Comparison of ENCODE assay signal across 23 cellular contexts in genomic region chr3:136631424-136631823, GRCh38.
"Had no signal": no experiment of that assay in that cellular context is flagged by ENCODE, and none has a peak within 500 bp of the region (broad histone marks: within the 10 kb centered on the region; RNA-seq: fewer than 3 reads in every experiment).

No MANE protein-coding gene starts in this region.

- H3K27me3 Mint-ChIP-seq: activated naive CD8-positive, alpha-beta T cell; activated T-cell treated with anti-CD3 and anti-CD28 coated beads, Interleukin-2, amount 50 U/mL, for 24 hours; activated T-helper 17 cell treated with anti-CD3 and anti-CD28 coated beads, Interleukin-2, amount 50 U/mL, for 72 hours; naive thymus-derived CD4-positive, alpha-beta T cell; stimulated activated memory B cell treated with anti-CD40 and anti-IgM and Interleukin-4, amounts not matched to agents 10 μg/mL and 1 μg/mL and 100 μg/mL, for 72 hours had no signal

- H3K9me3 ChIP-seq: stomach, suprapubic skin, transverse colon had no signal

- ATAC-seq: activated T-helper 17 cell treated with anti-CD3 and anti-CD28 coated beads, Interleukin-2, amount 50 U/mL, for 72 hours; naive thymus-derived CD4-positive, alpha-beta T cell; sciatic nerve; stimulated activated memory B cell treated with anti-CD40 and anti-IgM and Interleukin-4, amounts not matched to agents 10 μg/mL and 1 μg/mL and 100 μg/mL, for 72 hours had no signal

- H3K27ac ChIP-seq: coronary artery, heart right ventricle, stomach, suprapubic skin, transverse colon had no signal

- FAIRE-seq: urothelium cell line had no signal

- H3K36me3 ChIP-seq: transverse colon had no signal

- DNase-seq: activated naive CD4-positive, alpha-beta T cell; activated T-cell treated with anti-CD3 and anti-CD28 coated beads, Interleukin-2, amount 50 U/mL, for 24 hours; amygdala; cerebellar nuclear complex; endodermal cell; heart right ventricle; islet precursor cell; left cardiac atrium; mesenchymal stem cell; naive thymus-derived CD4-positive, alpha-beta T cell; occipital lobe; stimulated activated CD4-positive, alpha-beta T cell treated with anti-CD3 and anti-CD28 coated beads, Interleukin-15, amount 100 ng/mL, for 24 hours; stomach; transverse colon had no signal

- H3K4me3 Mint-ChIP-seq: activated naive CD8-positive, alpha-beta T cell; activated T-cell treated with anti-CD3 and anti-CD28 coated beads, Interleukin-2, amount 50 U/mL, for 24 hours; activated T-helper 17 cell treated with anti-CD3 and anti-CD28 coated beads, Interleukin-2, amount 50 U/mL, for 72 hours; endodermal cell; neural crest cell; stimulated activated memory B cell treated with anti-CD40 and anti-IgM and Interleukin-4, amounts not matched to agents 10 μg/mL and 1 μg/mL and 100 μg/mL, for 72 hours had no signal

- H3K27ac Mint-ChIP-seq: activated naive CD8-positive, alpha-beta T cell; activated T-helper 17 cell treated with anti-CD3 and anti-CD28 coated beads, Interleukin-2, amount 50 U/mL, for 72 hours; endodermal cell; stimulated activated memory B cell treated with anti-CD40 and anti-IgM and Interleukin-4, amounts not matched to agents 10 μg/mL and 1 μg/mL and 100 μg/mL, for 72 hours had no signal

- H3K9me3 Mint-ChIP-seq: endodermal cell had no signal

- H3K27me3 ChIP-seq: heart right ventricle, stomach, suprapubic skin, transverse colon had no signal

- H3K4me3 ChIP-seq: coronary artery, heart right ventricle, smooth muscle cell, stomach, suprapubic skin, transverse colon had no signal
